Comparison of ENCODE assay signal across 9 cellular contexts in genomic region chr6:26360451-26361416, GRCh38. TPM values are rescaled to one million over a fixed set of nuclear protein-coding genes. Genes with fewer than 3 reads are reported as not detected.
DNase-seq lines count a peak whose midpoint lies in the region; ATAC-seq and TF ChIP-seq lines count a peak whose summit lies in the region.
"Had no signal": no experiment of that assay in that cellular context is flagged by ENCODE, and none has a peak within 500 bp of the region (broad histone marks: within the 10 kb centered on the region; RNA-seq: fewer than 3 reads in every experiment).

No MANE protein-coding gene starts in this region.

- H3K9me3 ChIP-seq in OCI-LY3 (ENCODE audit: insufficient read depth, low read length) = no peaks in the 10 kb centered on the region
- H3K9me3 ChIP-seq in neuronal stem cell (replicated peaks in 1 of 2; ENCODE audit: control insufficient read depth in 2 of 2, insufficient read depth in 1 of 2, low read depth in 1 of 2, low read length in 2 of 2) = no peaks in the 10 kb centered on the region
- no peaks in the 10 kb centered on the region for H3K9me3 ChIP-seq in PC-3 (ENCODE audit: low read length)

- H3K79me1 ChIP-seq in neuronal stem cell (ENCODE audit: low read depth, low read length) = no peaks in the 10 kb centered on the region

- H2AFZ ChIP-seq in OCI-LY3 (ENCODE audit: low read depth, low read length) = no peak overlapping the region
- no peak overlapping the region for H2AFZ ChIP-seq in neuronal stem cell (ENCODE audit: low read length)
- no peak overlapping the region for H2AFZ ChIP-seq in PC-3 (ENCODE audit: low read length)

- CTCF ChIA-PET in activated CD8-positive, alpha-beta memory T cell treated with anti-CD3 and anti-CD28 coated beads, Interleukin-2, amount 10 ng/mL, durations not matched to agents 7 days and 5 days (lab: Charles Lee) = interaction anchor here (0.6 to 0.9 kb wide), 3 partner anchors 19 to 773 kb away, joined by 3 read pairs; no protein-coding TSS in a partner anchor
- CTCF ChIA-PET in PC-3 (lab: Charles Lee) = no interaction called here

- H2BK5ac ChIP-seq in neuronal stem cell (ENCODE audit: low read length) = no peak overlapping the region

- H3K79me2 ChIP-seq in OCI-LY3 (ENCODE audit: low read length) (no peaks in the 10 kb centered on the region), PC-3 (ENCODE audit: low read length) (no peaks in the 10 kb centered on the region)

- no peak overlapping the region for H2AK5ac ChIP-seq in neuronal stem cell (ENCODE audit: low read depth, low read length)

- H3K18ac ChIP-seq in neuronal stem cell (ENCODE audit: low read length) = no peak overlapping the region

- TF ChIP-seq CTCF in OCI-LY3 (IDR thresholded peaks at IDR 0.05; ENCODE audit: low read depth, low read length) = no peak
- TF ChIP-seq CTCF in PC-3 (conservative IDR thresholded peaks at IDR 0.05; ENCODE audit: low read depth, low read length) = no peak

- no peaks in the 10 kb centered on the region for H3K9me3 Mint-ChIP-seq in activated CD8-positive, alpha-beta memory T cell treated with anti-CD3 and anti-CD28 coated beads, Interleukin-2, amount 10 ng/mL, durations not matched to agents 7 days and 5 days (ENCODE audit: low read depth)

- H3K4me2 ChIP-seq in OCI-LY3 (ENCODE audit: low read length) = peak overlapping the region; percentile 17; the same call in 1 of the 2 replicates
- H3K4me2 ChIP-seq in neuronal stem cell (ENCODE audit: insufficient read depth, low read length, poor library complexity, severe bottlenecking) = no peak overlapping the region
- H3K4me2 ChIP-seq in PC-3 (ENCODE audit: low read length) = no peak overlapping the region

- H3K27me3 ChIP-seq in OCI-LY3 (ENCODE audit: low read depth, low read length) = peaks cover 40% of the 10 kb centered on the region
- H3K27me3 ChIP-seq in neuronal stem cell (ENCODE audit: control insufficient read depth in 3 of 3, insufficient read depth in 3 of 3, low read depth in 1 of 3, low read length in 3 of 3) = peaks cover 0 to under 1% (median 0%) of the 10 kb centered on the region in 3 experiments
- H3K27me3 ChIP-seq in PC-3 (ENCODE audit: low read length) = no peaks in the 10 kb centered on the region

- H4K91ac ChIP-seq in neuronal stem cell (ENCODE audit: low read depth, low read length, poor library complexity) = no peak overlapping the region

- no peak overlapping the region for H2BK120ac ChIP-seq in neuronal stem cell (ENCODE audit: low read depth, low read length)

- intact Hi-C loops in PC-3 (cut with micrococcal nuclease) = no loop called here

- H3K27me3 Mint-ChIP-seq in activated CD8-positive, alpha-beta memory T cell treated with anti-CD3 and anti-CD28 coated beads, Interleukin-2, amount 10 ng/mL, durations not matched to agents 7 days and 5 days = no peaks in the 10 kb centered on the region

- POLR2A ChIA-PET in PC-3 (lab: Charles Lee; ENCODE audit: unreplicated experiment) = no interaction called here

- H2BK12ac ChIP-seq in neuronal stem cell (ENCODE audit: low read length) = no peak overlapping the region

- peaks cover 24% of the 10 kb centered on the region for H3K4me1 ChIP-seq in OCI-LY3 (ENCODE audit: low read length)
- peaks cover 0 to 3% of the 10 kb centered on the region in 2 donors for H3K4me1 ChIP-seq in neuronal stem cell (ENCODE audit: control insufficient read depth in 2 of 2, insufficient read depth in 1 of 2, low read depth in 1 of 2, low read length in 2 of 2)
- peaks cover 9% of the 10 kb centered on the region for H3K4me1 ChIP-seq in PC-3 (ENCODE audit: insufficient read depth, low read length)

- no peak overlapping the region for H3K23ac ChIP-seq in neuronal stem cell (ENCODE audit: low read depth, low read length, poor library complexity)

- no peaks in the 10 kb centered on the region for H3K9me2 ChIP-seq in PC-3 (replicated peaks; ENCODE audit: low read length)

- no peak for DNase-seq in activated CD8-positive, alpha-beta memory T cell treated with anti-CD3 and anti-CD28 coated beads, Interleukin-2, amount 10 ng/mL, durations not matched to agents 7 days and 5 days
- no peak for DNase-seq in activated CD8-positive, alpha-beta memory T cell treated with anti-CD3 and anti-CD28 coated beads, Interleukin-2, amount 50 U/mL, for 4 hours
- DNase-seq in neuronal stem cell (ENCODE audit: low spot score) = no peak
- no peak for DNase-seq in PC-3
- DNase-seq in activated gamma-delta T cell (lab: John Stamatoyannopoulos, UW) = no peak

- H3K14ac ChIP-seq in neuronal stem cell (ENCODE audit: low read length) = peak overlapping the region; percentile 82

- no peaks in the 10 kb centered on the region; the same call in 1 of the 2 replicates for H4K20me1 ChIP-seq in OCI-LY3 (ENCODE audit: insufficient read depth, low read length)
- H4K20me1 ChIP-seq in PC-3 (ENCODE audit: low read length) = no peaks in the 10 kb centered on the region

- H2BK15ac ChIP-seq in neuronal stem cell (ENCODE audit: low read length) = no peak overlapping the region

- no CpG with 5 or more reads among the region's 14 CpGs for WGBS in neuronal stem cell (ENCODE audit: extremely low coverage in 2 of 2, insufficient read length in 2 of 2, insufficient replicate concordance in 1 of 2), 2 donors

- H3K36me3 ChIP-seq in OCI-LY3 (replicated peaks; ENCODE audit: low read depth, low read length) (no peaks in the 10 kb centered on the region), neuronal stem cell (replicated peaks in 1 of 2; ENCODE audit: control insufficient read depth in 2 of 2, insufficient read depth in 2 of 2, low read length in 2 of 2) (no peaks in the 10 kb centered on the region), PC-3 (ENCODE audit: low read depth, low read length) (no peaks in the 10 kb centered on the region)

- H3K4me1 Mint-ChIP-seq in activated CD8-positive, alpha-beta memory T cell treated with anti-CD3 and anti-CD28 coated beads, Interleukin-2, amount 10 ng/mL, durations not matched to agents 7 days and 5 days = peaks cover 32% of the 10 kb centered on the region

- no peak for ATAC-seq in activated CD8-positive, alpha-beta memory T cell treated with anti-CD3 and anti-CD28 coated beads, Interleukin-2, amount 10 ng/mL, durations not matched to agents 7 days and 5 days
- ATAC-seq in GM21825 (IDR thresholded peaks at IDR 0.05; ENCODE audit: unreplicated experiment) (peak; percentile 37), HG02610 (IDR thresholded peaks at IDR 0.05; ENCODE audit: unreplicated experiment) (no peak), PC-3 (no peak)

- no peaks in the 10 kb centered on the region for H3K36me3 Mint-ChIP-seq in activated CD8-positive, alpha-beta memory T cell treated with anti-CD3 and anti-CD28 coated beads, Interleukin-2, amount 10 ng/mL, durations not matched to agents 7 days and 5 days

- no peak overlapping the region for H3K4ac ChIP-seq in neuronal stem cell (ENCODE audit: low read length)

- H3K9ac ChIP-seq in OCI-LY3 (ENCODE audit: low read length) (no peak overlapping the region), neuronal stem cell (ENCODE audit: low read depth, low read length, poor library complexity) (no peak overlapping the region), PC-3 (ENCODE audit: low read length) (no peak overlapping the region)

- peak overlapping the region; percentile 74 for H3K27ac Mint-ChIP-seq in activated CD8-positive, alpha-beta memory T cell treated with anti-CD3 and anti-CD28 coated beads, Interleukin-2, amount 10 ng/mL, durations not matched to agents 7 days and 5 days

- no TSS peak for BruUV-seq in PC-3 (replicated peaks; lab: Mats Ljungman, UMichigan)

- H4K8ac ChIP-seq in neuronal stem cell (ENCODE audit: low read depth, low read length) = peak overlapping the region; percentile 65

- no peak overlapping the region for H3K4me3 Mint-ChIP-seq in activated CD8-positive, alpha-beta memory T cell treated with anti-CD3 and anti-CD28 coated beads, Interleukin-2, amount 10 ng/mL, durations not matched to agents 7 days and 5 days

- H3K4me3 ChIP-seq in OCI-LY3 (ENCODE audit: low read length) = no peak overlapping the region
- H3K4me3 ChIP-seq in neuronal stem cell (ENCODE audit: low read length in 2 of 2) = no peak overlapping the region
- no peak overlapping the region for H3K4me3 ChIP-seq in PC-3 (ENCODE audit: low read length)
- H3K4me3 ChIP-seq: SK-N-MC had no signal

- H3F3A ChIP-seq in PC-3 (ENCODE audit: low read length, unreplicated experiment) = no peaks in the 10 kb centered on the region

- no peak overlapping the region for H3K27ac ChIP-seq in OCI-LY3 (ENCODE audit: low read length)
- H3K27ac ChIP-seq in neuronal stem cell (replicated peaks; ENCODE audit: low read length) = no peak overlapping the region
- no peak overlapping the region for H3K27ac ChIP-seq in PC-3 (ENCODE audit: low read length)
- H3K27ac ChIP-seq: SK-N-MC had no signal

RNA-seq across cellular contexts. Expression of gene BTN3A2, which starts 4.3 kb away (rescaled TPM):
- total RNA-seq in activated CD8-positive, alpha-beta memory T cell treated with anti-CD3 and anti-CD28 coated beads, Interleukin-2, amount 10 ng/mL, durations not matched to agents 7 days and 5 days = 10 to 100 TPM; 57.4 to 60.1 TPM
- 6.5 TPM for polyA plus RNA-seq in neuronal stem cell (2013, experiment 1 of 2)
- polyA plus RNA-seq in neuronal stem cell (2013, experiment 2 of 2) = 6.4 TPM
- 2.4 and 5.4 TPM in 2 replicates for total RNA-seq in PC-3 (2014; rRNA removed)

RNA-seq across cellular contexts. Expression of gene BTN2A2, which starts 22.2 kb away (rescaled TPM):
- total RNA-seq in activated CD8-positive, alpha-beta memory T cell treated with anti-CD3 and anti-CD28 coated beads, Interleukin-2, amount 10 ng/mL, durations not matched to agents 7 days and 5 days = 10 to 100 TPM; 24.8 to 26.7 TPM
- polyA plus RNA-seq in neuronal stem cell (2013, experiment 1 of 2) = 24.0 TPM
- polyA plus RNA-seq in neuronal stem cell (2013, experiment 2 of 2) = 24.9 TPM
- 9.1 and 11.4 TPM in 2 replicates for total RNA-seq in PC-3 (2014; rRNA removed)

RNA-seq across cellular contexts. Expression of gene BTN3A1, which starts 41.3 kb away (rescaled TPM):
- 10 to 100 TPM; 47.6 to 64.7 TPM for total RNA-seq in activated CD8-positive, alpha-beta memory T cell treated with anti-CD3 and anti-CD28 coated beads, Interleukin-2, amount 10 ng/mL, durations not matched to agents 7 days and 5 days
- 6.4 TPM for polyA plus RNA-seq in neuronal stem cell (2013, experiment 1 of 2)
- polyA plus RNA-seq in neuronal stem cell (2013, experiment 2 of 2) = 6.2 TPM
- total RNA-seq in PC-3 (2014; rRNA removed) = 4.5 and 5.4 TPM in 2 replicates
